Comparison of ENCODE assay signal across 8 cellular contexts in the genomic region with DNA sequence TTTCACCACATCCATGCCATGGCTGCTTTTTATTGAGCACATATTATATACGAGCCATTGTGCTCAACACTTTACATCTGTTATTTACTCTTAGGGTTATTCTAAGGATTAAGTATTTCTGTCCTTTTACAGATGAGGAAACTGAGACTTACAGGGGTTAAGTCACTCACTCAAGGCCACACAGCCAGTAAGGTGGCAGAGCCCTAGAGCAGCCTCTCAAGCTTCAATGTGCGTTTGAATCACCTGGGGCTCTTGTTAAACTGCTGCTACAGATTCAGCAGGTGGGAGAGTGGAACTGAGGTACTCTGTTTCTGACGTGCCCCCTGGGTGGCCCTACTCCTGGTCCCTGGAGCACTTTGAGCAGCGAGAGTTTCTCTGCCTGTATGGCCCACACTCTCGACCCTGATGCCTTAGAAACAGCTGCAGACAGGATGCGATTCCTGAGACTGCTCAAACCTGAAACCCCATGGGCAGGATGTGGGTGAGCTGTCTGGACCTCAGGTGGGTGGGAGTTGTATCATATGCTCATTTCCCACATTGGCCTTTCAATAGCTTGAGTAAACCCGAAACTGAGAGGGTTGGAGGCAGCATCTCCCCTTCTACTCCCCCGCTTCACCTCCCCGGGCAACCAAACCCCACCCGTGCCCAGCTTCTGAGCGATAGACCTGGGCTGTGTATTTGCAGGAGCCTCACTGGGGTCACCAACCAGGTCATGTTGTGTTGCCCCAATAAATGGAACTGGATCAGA. TPM values are rescaled to one million over a fixed set of nuclear protein-coding genes. Genes with fewer than 3 reads are reported as not detected.
A peak's percentile ranks its signal among the peaks of the same experiment; 100 is the strongest.
DNase-seq lines count a peak whose midpoint lies in the region; ATAC-seq and TF ChIP-seq lines count a peak whose summit lies in the region.

No MANE protein-coding gene starts in this region.

- ATAC-seq in GM19463 (IDR thresholded peaks at IDR 0.05; ENCODE audit: unreplicated experiment): peak; percentile 91
- ATAC-seq in HG03439 (IDR thresholded peaks at IDR 0.05; ENCODE audit: unreplicated experiment): peak; percentile 88

- TF ChIP-seq CTCF in dorsolateral prefrontal cortex (IDR thresholded peaks at IDR 0.05 in 54 of 56, conservative IDR thresholded peaks at IDR 0.05 in 2 of 56; ENCODE audit: low read depth in 1 of 56, partially characterized antibody in 56 of 56): no peak
- TF ChIP-seq CTCF in brain microvascular endothelial cell (IDR thresholded peaks at IDR 0.05; ENCODE audit: low read depth, low read length, missing control alignments): no peak

- peak; percentile 74 for DNase-seq in activated T-cell treated with anti-CD3 and anti-CD28 coated beads for 24 hours (ENCODE audit: low read depth)
- DNase-seq in stimulated activated CD4-positive, alpha-beta T cell treated with anti-CD3 and anti-CD28 coated beads, Interleukin-4, amount 100 ng/mL, for 24 hours: peak; percentile 85
- no peak for DNase-seq in NCI-H524 treated with DMSO at 0.1 percent for 48 hours (lab: John Stamatoyannopoulos, UW)
- DNase-seq in dorsolateral prefrontal cortex: no peak
- DNase-seq in brain microvascular endothelial cell: no peak
- DNase-seq in midbrain (lab: John Stamatoyannopoulos, UW): no peak

- peak overlapping the region in 4 of 59 donors; percentile 5 to 39 (median 16) for H3K27ac ChIP-seq in dorsolateral prefrontal cortex
- no peak overlapping the region for H3K27ac ChIP-seq in brain microvascular endothelial cell

- no peak overlapping the region for H3K4me3 ChIP-seq in dorsolateral prefrontal cortex
- H3K4me3 ChIP-seq in brain microvascular endothelial cell (ENCODE audit: low read depth, low read length): no peak overlapping the region

- H3K27me3 ChIP-seq in dorsolateral prefrontal cortex (no peaks in the 10 kb centered on the region), brain microvascular endothelial cell (replicated peaks) (peaks cover 19% of the 10 kb centered on the region)

- H3K36me3 ChIP-seq in brain microvascular endothelial cell (replicated peaks): no peaks in the 10 kb centered on the region

- in situ Hi-C loops in brain microvascular endothelial cell (cut with HindIII; ENCODE audit: low pct_ligation_motif_present, low sequenced_read_pairs): no loop called here

- intact Hi-C loops in dorsolateral prefrontal cortex (cut with DNase I): no loop called here

RNA-seq across cellular contexts. Expression of a gene that starts 59.3 kb away (rescaled TPM):
- 10 to 100 TPM; 32.3 to 86.5 (median 58.9) TPM for total RNA-seq in dorsolateral prefrontal cortex

Comparison
In these comparisons a context has a peak if more than half of its experiments do, and no peak if none do; other contexts are left out.
1. DNase-seq: peak in activated T-cell treated with anti-CD3 and anti-CD28 coated beads for 24 hours (single experiment) and stimulated activated CD4-positive, alpha-beta T cell treated with anti-CD3 and anti-CD28 coated beads, Interleukin-4, amount 100 ng/mL, for 24 hours (single experiment); none in NCI-H524 treated with DMSO at 0.1 percent for 48 hours (single experiment), dorsolateral prefrontal cortex (0 of 10), brain microvascular endothelial cell (single experiment) and midbrain (single experiment).